Comparison of ENCODE assay signal across 23 cellular contexts in genomic region chr4:20338841-20339240, GRCh38.
"Had no signal": no experiment of that assay in that cellular context is flagged by ENCODE, and none has a peak within 500 bp of the region (broad histone marks: within the 10 kb centered on the region; RNA-seq: fewer than 3 reads in every experiment).

No MANE protein-coding gene starts in this region.

- H3K4me1 ChIP-seq: Peyer's patch, SJSA1 had no signal

- H3K9me3 ChIP-seq: Peyer's patch, SJSA1 had no signal

- H3K27ac ChIP-seq: Peyer's patch, SJSA1, VCaP had no signal

- H3K27me3 ChIP-seq: Peyer's patch, SJSA1 had no signal

- FAIRE-seq: TTC549 had no signal

- H3K4me3 ChIP-seq: Peyer's patch, SJSA1 had no signal

- DNase-seq: activated CD4-positive, alpha-beta memory T cell treated with anti-CD3 and anti-CD28 coated beads for 36 hours; activated CD4-positive, alpha-beta T cell treated with anti-CD3 and anti-CD28 coated beads, Interleukin-2, amount 10 ng/mL, durations not matched to agents 7 days and 5 days; activated CD4-positive, CD25-positive, alpha-beta regulatory T cell; activated CD8-positive, alpha-beta memory T cell treated with anti-CD3 and anti-CD28 coated beads for 24 hours; activated gamma-delta T cell; activated naive CD4-positive, alpha-beta T cell treated with anti-CD3 and anti-CD28 coated beads for 36 hours; activated T-cell treated with anti-CD3 and anti-CD28 coated beads for 4 hours; activated T-cell treated with anti-CD3 and anti-CD28 coated beads, Interleukin-2, amount 50 U/mL, for 48 hours; Kasumi-1; KBM-7; NCI-H1092; NCI-H1417; NCI-H1694; NCI-H2029; NCI-H510A treated with DMSO at 0.1 percent for 48 hours; NCI-H69; Peyer's patch; SHP77; T-helper 2 cell; T1000 had no signal

- H3K36me3 ChIP-seq: Peyer's patch, SJSA1 had no signal
